8 cellular contexts compared by ENCODE assay signal in genomic region chr11:102367364-102367763, GRCh38. TPM values are rescaled to one million over a fixed set of nuclear protein-coding genes. Genes with fewer than 3 reads are reported as not detected.
A peak's percentile ranks its signal among the peaks of the same experiment; 100 is the strongest.
DNase-seq lines count a peak whose midpoint lies in the region; ATAC-seq and TF ChIP-seq lines count a peak whose summit lies in the region.

No MANE protein-coding gene starts in this region.

- TF ChIP-seq CTCF in right lobe of liver (IDR thresholded peaks at IDR 0.05) = peak in 3 of 4 donors; percentile 20 to 24 (median 22)

- peaks cover 42% of the 10 kb centered on the region for H3K36me3 ChIP-seq in CD4-positive, alpha-beta memory T cell (ENCODE audit: insufficient read depth, low read length)
- H3K36me3 ChIP-seq in right lobe of liver = peaks cover 5 to 53% (median 19%) of the 10 kb centered on the region in 4 donors

- H3K36me3 Mint-ChIP-seq in CD4-positive, alpha-beta memory T cell = peaks cover 53 to 56% of the 10 kb centered on the region in 2 donors
- peaks cover 74% of the 10 kb centered on the region for H3K36me3 Mint-ChIP-seq in activated T-helper 17 cell treated with anti-CD3 and anti-CD28 coated beads, Interleukin-2, amount 50 U/mL, for 72 hours (ENCODE audit: low read depth)

- no peak overlapping the region for H3K27ac ChIP-seq in CD4-positive, alpha-beta memory T cell (ENCODE audit: low read depth, low read length)
- no peak overlapping the region for H3K27ac ChIP-seq in right lobe of liver

- 46% methylated on average over 6 of the region's 6 CpGs for WGBS in right lobe of liver (ENCODE audit: insufficient coverage, low coverage, low lambda C conversion rate, missing lambda C conversion rate)

- intact Hi-C loops in CD4-positive, alpha-beta memory T cell (cut with micrococcal nuclease) = loop anchor here (1.0 to 2.0 kb wide), 4 partner anchors 23 to 299 kb away; no protein-coding TSS in a partner anchor
- intact Hi-C loops in right lobe of liver (cut with DNase I) = no loop called here

- ATAC-seq in activated T-helper 17 cell treated with anti-CD3 and anti-CD28 coated beads, Interleukin-2, amount 50 U/mL, for 72 hours (replicated peaks) = no peak
- ATAC-seq in right lobe of liver = peak; percentile 27 to 67 (median 64)
- ATAC-seq in GM18867 (IDR thresholded peaks at IDR 0.05; ENCODE audit: unreplicated experiment) = no peak
- ATAC-seq in HG03135 (IDR thresholded peaks at IDR 0.05; ENCODE audit: unreplicated experiment) = no peak

- H3K4me1 ChIP-seq in CD4-positive, alpha-beta memory T cell (ENCODE audit: insufficient read depth, low read length) = peaks cover 21% of the 10 kb centered on the region
- no peaks in the 10 kb centered on the region for H3K4me1 ChIP-seq in right lobe of liver

- peaks cover 27 to 37% (median 28%) of the 10 kb centered on the region in 4 donors for H3K4me1 Mint-ChIP-seq in CD4-positive, alpha-beta memory T cell
- peaks cover 27% of the 10 kb centered on the region for H3K4me1 Mint-ChIP-seq in activated T-helper 17 cell treated with anti-CD3 and anti-CD28 coated beads, Interleukin-2, amount 50 U/mL, for 72 hours

- CTCF ChIA-PET in CD4-positive, alpha-beta memory T cell (lab: Charles Lee; ENCODE audit: partially characterized antibody) = interaction anchor here (0.6 to 3.8 kb wide), 36 partner anchors 9 to 298 kb away, joined by 3 to 29 read pairs (median 4); partner anchors contain the start of gene TMEM123

- no peaks in the 10 kb centered on the region for H3K27me3 Mint-ChIP-seq in CD4-positive, alpha-beta memory T cell
- H3K27me3 Mint-ChIP-seq in activated T-helper 17 cell treated with anti-CD3 and anti-CD28 coated beads, Interleukin-2, amount 50 U/mL, for 72 hours = no peaks in the 10 kb centered on the region

- no peaks in the 10 kb centered on the region for H3K9me3 Mint-ChIP-seq in CD4-positive, alpha-beta memory T cell
- no peaks in the 10 kb centered on the region for H3K9me3 Mint-ChIP-seq in activated T-helper 17 cell treated with anti-CD3 and anti-CD28 coated beads, Interleukin-2, amount 50 U/mL, for 72 hours

- TF ChIP-seq POLR2A in right lobe of liver (IDR thresholded peaks at IDR 0.05) = no peak

- H3K4me3 Mint-ChIP-seq in CD4-positive, alpha-beta memory T cell = peak overlapping the region in 3 of 8 donors; percentile 7 to 27 (median 17)
- H3K4me3 Mint-ChIP-seq in activated T-helper 17 cell treated with anti-CD3 and anti-CD28 coated beads, Interleukin-2, amount 50 U/mL, for 72 hours = no peak overlapping the region

- H3K27me3 ChIP-seq in CD4-positive, alpha-beta memory T cell (ENCODE audit: insufficient read depth, low read length) = no peaks in the 10 kb centered on the region
- no peaks in the 10 kb centered on the region for H3K27me3 ChIP-seq in right lobe of liver

- DNase-seq in CD4-positive, alpha-beta memory T cell = peak in 4 of 5 donors; percentile 41 to 53 (median 50)
- DNase-seq in HCEC 1CT = peak; percentile 10
- no peak for DNase-seq in right lobe of liver
- DNase-seq in effector CD8-positive, alpha-beta T cell (lab: John Stamatoyannopoulos, UW) = no peak
- DNase-seq in NCI-H2029 (lab: John Stamatoyannopoulos, UW) = no peak

- no peaks in the 10 kb centered on the region for H3K9me3 ChIP-seq in CD4-positive, alpha-beta memory T cell (ENCODE audit: control insufficient read depth in 1 of 2, low read length in 2 of 2)
- no peaks in the 10 kb centered on the region for H3K9me3 ChIP-seq in right lobe of liver

- POLR2A ChIA-PET in CD4-positive, alpha-beta memory T cell (lab: Charles Lee; ENCODE audit: partially characterized antibody) = interaction anchor here (1.0 kb wide), 1 partner anchor 129 kb away, joined by 4 read pairs; no protein-coding TSS in a partner anchor

- H3K4me3 ChIP-seq in CD4-positive, alpha-beta memory T cell (ENCODE audit: low read length in 2 of 2) = no peak overlapping the region
- H3K4me3 ChIP-seq in right lobe of liver = no peak overlapping the region

- peak overlapping the region; percentile 33 to 93 (median 72) for H3K27ac Mint-ChIP-seq in CD4-positive, alpha-beta memory T cell
- H3K27ac Mint-ChIP-seq in activated T-helper 17 cell treated with anti-CD3 and anti-CD28 coated beads, Interleukin-2, amount 50 U/mL, for 72 hours = peak overlapping the region; percentile 48

RNA-seq across cellular contexts. Expression of gene BIRC2, which starts 20.4 kb away (rescaled TPM):
- total RNA-seq in CD4-positive, alpha-beta memory T cell = 10 to 100 TPM; 60.9 to 61.2 TPM
- polyA plus RNA-seq in CD4-positive, alpha-beta memory T cell = 10 to 100 TPM; 28.8 to 33.4 TPM
- total RNA-seq in activated T-helper 17 cell treated with anti-CD3 and anti-CD28 coated beads, Interleukin-2, amount 50 U/mL, for 72 hours = 10 to 100 TPM; 27.3 to 60.9 TPM
- total RNA-seq in right lobe of liver = 10 to 100 TPM; 20.2 to 26.6 (median 25.3) TPM

RNA-seq across cellular contexts. Expression of gene BIRC3, which starts 50.1 kb away (rescaled TPM):
- 100 to 1,000 TPM; 197 to 198 TPM for total RNA-seq in CD4-positive, alpha-beta memory T cell
- polyA plus RNA-seq in CD4-positive, alpha-beta memory T cell = 10 to 100 TPM; 82.5 to 86.3 TPM
- 100 to 1,000 TPM; 124 to 355 TPM for total RNA-seq in activated T-helper 17 cell treated with anti-CD3 and anti-CD28 coated beads, Interleukin-2, amount 50 U/mL, for 72 hours
- 100 to 1,000 TPM in 1 of 6 experiments, 10 to 100 TPM in 2, 1 to 10 TPM in 3; 1.6 to 106 (median 15.2) TPM for total RNA-seq in right lobe of liver

Comparison
In these comparisons a context has a peak if more than half of its experiments do, and no peak if none do; other contexts are left out.
1. DNase-seq: peak in CD4-positive, alpha-beta memory T cell (4 of 5) and HCEC 1CT (single experiment); none in right lobe of liver (0 of 3), effector CD8-positive, alpha-beta T cell (single experiment) and NCI-H2029 (single experiment).
2. ATAC-seq: peak in right lobe of liver (4 of 4); none in activated T-helper 17 cell treated with anti-CD3 and anti-CD28 coated beads, Interleukin-2, amount 50 U/mL, for 72 hours (single experiment), GM18867 (single experiment) and HG03135 (single experiment).